ENCODE assay signal across 1 cellular context in genomic region chr21:29332461-29333354, GRCh38.
A peak's percentile ranks its signal among the peaks of the same experiment; 100 is the strongest.
TF ChIP-seq lines count a peak whose summit lies in the region.

No MANE protein-coding gene starts in this region.

TF ChIP-seq in GM12878, 131 proteins besides CTCF, POLR2A, EP300 and RAD21:
- TF ChIP-seq SUZ12 (IDR thresholded peaks at IDR 0.05; ENCODE audit: unreplicated experiment) (no peak), ZNF24 (IDR thresholded peaks at IDR 0.05) (peak; percentile 87)
